6 cellular contexts compared by ENCODE assay signal in genomic region chr1:207546677-207547357, GRCh38. TPM values are rescaled to one million over a fixed set of nuclear protein-coding genes. Genes with fewer than 3 reads are reported as not detected.
"Had no signal": no experiment of that assay in that cellular context is flagged by ENCODE, and none has a peak within 500 bp of the region (broad histone marks: within the 10 kb centered on the region; RNA-seq: fewer than 3 reads in every experiment).

No MANE protein-coding gene starts in this region.

RNA-seq across cellular contexts. Expression of gene CR1, which starts 50.9 kb away (rescaled TPM):
- total RNA-seq: activated CD4-positive, alpha-beta T cell treated with anti-CD3 and anti-CD28 coated beads, Interleukin-2, amount 10 ng/mL, durations not matched to agents 24 days and 14 days; activated T-helper 2 cell treated with anti-CD3 and anti-CD28 coated beads, Interferon-gamma antibody, Interleukin-2, Interleukin-4, amounts not matched to agents 10 μg/mL and 5 μg/mL and 100 μg/mL, durations not matched to agents 14 hours and 24 hours and 36 hours; cardiac muscle cell; LHCN-M2; NCI-H460; PC-9 had no signal
- polyA plus RNA-seq: cardiac muscle cell had no signal
